Comparison of ENCODE assay signal across 9 cellular contexts in the genomic region with DNA sequence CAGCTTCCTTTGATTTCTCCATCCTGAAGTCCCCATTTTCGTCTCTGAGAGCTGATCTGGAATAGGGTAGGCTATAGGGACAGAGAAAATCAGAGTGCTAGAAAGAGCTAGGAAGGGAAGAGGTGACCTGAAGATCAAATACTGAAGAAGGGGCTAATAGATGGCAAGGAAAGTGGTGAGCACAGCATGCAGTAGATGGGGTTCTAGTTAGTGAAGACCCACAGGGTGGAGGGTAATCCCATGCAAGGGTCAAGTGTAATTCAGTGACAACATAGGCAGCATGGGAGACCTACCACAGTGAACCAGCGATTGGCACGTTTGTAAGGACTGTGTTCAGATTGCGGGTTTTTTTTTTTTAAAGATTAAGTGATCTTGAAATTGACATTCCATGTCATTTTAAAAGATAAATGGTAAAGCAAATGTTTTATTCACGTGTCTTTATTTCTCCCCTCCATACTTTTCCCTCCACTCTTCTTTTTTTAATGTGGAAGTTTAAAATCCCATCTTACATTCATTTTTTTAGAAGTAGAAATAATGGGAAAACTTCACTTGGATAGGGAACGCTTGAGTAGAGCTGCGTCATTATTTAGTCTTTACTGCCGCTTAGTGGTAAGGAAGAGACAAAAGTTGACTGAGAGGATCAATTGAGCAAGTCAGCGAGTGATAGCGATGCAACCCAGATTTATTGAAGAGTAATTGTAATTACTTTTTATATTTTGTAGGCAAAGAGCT. TPM values are rescaled to one million over a fixed set of nuclear protein-coding genes. Genes with fewer than 3 reads are reported as not detected.
DNase-seq lines count a peak whose midpoint lies in the region; ATAC-seq and TF ChIP-seq lines count a peak whose summit lies in the region.
"Had no signal": no experiment of that assay in that cellular context is flagged by ENCODE, and none has a peak within 500 bp of the region (broad histone marks: within the 10 kb centered on the region; RNA-seq: fewer than 3 reads in every experiment).

No MANE protein-coding gene starts in this region.

- no peak overlapping the region for H3K27ac ChIP-seq in HCT116 (ENCODE audit: low read depth, low read length)
- H3K27ac ChIP-seq in heart right ventricle: no peak overlapping the region
- no peak overlapping the region for H3K27ac ChIP-seq in sigmoid colon
- H3K27ac ChIP-seq: BLaER1 had no signal

- no peak overlapping the region for H3K4me3 Mint-ChIP-seq in activated CD8-positive, alpha-beta T cell treated with anti-CD3 and anti-CD28 coated beads for 36 hours
- H3K4me3 Mint-ChIP-seq in activated T-cell treated with anti-CD3 and anti-CD28 coated beads, Interleukin-2, amount 50 U/mL, for 24 hours: no peak overlapping the region

- intact Hi-C loops in HCT116 (cut with micrococcal nuclease) (loop anchor here (1.0 to 5.0 kb wide), 4 partner anchors 155 to 546 kb away; no protein-coding TSS in a partner anchor), heart right ventricle (cut with DNase I) (loop anchor here (1.0 to 10.0 kb wide), 8 partner anchors 154 to 1754 kb away; no protein-coding TSS in a partner anchor), sigmoid colon (cut with DNase I) (loop anchor here (1.0 to 5.0 kb wide), 4 partner anchors 20 to 547 kb away; no protein-coding TSS in a partner anchor)
- intact Hi-C loops in activated CD8-positive, alpha-beta T cell treated with anti-CD3 and anti-CD28 coated beads for 36 hours (cut with micrococcal nuclease): loop anchor here (2.0 to 5.0 kb wide), 2 partner anchors 155 to 544 kb away; no protein-coding TSS in a partner anchor

- H4K20me1 ChIP-seq in HCT116 (ENCODE audit: insufficient read depth): no peaks in the 10 kb centered on the region
- H4K20me1 ChIP-seq: BLaER1 had no signal

- no peaks in the 10 kb centered on the region; the same call in 1 of the 2 replicates for H3K9me2 ChIP-seq in HCT116 (ENCODE audit: insufficient read depth)

- no peaks in the 10 kb centered on the region for H3K9me3 Mint-ChIP-seq in activated CD8-positive, alpha-beta T cell treated with anti-CD3 and anti-CD28 coated beads for 36 hours
- no peaks in the 10 kb centered on the region for H3K9me3 Mint-ChIP-seq in activated T-cell treated with anti-CD3 and anti-CD28 coated beads, Interleukin-2, amount 50 U/mL, for 24 hours

- H3K27me3 ChIP-seq in HCT116 (ENCODE audit: insufficient read depth, low read length): no peaks in the 10 kb centered on the region
- H3K27me3 ChIP-seq in heart right ventricle: peaks cover 0 to 54% (median 24%) of the 10 kb centered on the region in 7 donors
- H3K27me3 ChIP-seq in sigmoid colon: peaks cover 0 to 19% (median 0%) of the 10 kb centered on the region in 3 donors
- H3K27me3 ChIP-seq: BLaER1 had no signal

- H3K79me2 ChIP-seq in HCT116 (ENCODE audit: insufficient read depth, low read length): no peaks in the 10 kb centered on the region

- TF ChIP-seq RAD21 in HCT116 (IDR thresholded peaks at IDR 0.05; ENCODE audit: low read depth): peak; percentile 93

- BruUV-seq in HCT116 (replicated peaks; lab: Mats Ljungman, UMichigan): no TSS peak

- no peak for TF ChIP-seq EP300 in sigmoid colon (IDR thresholded peaks at IDR 0.05)

- CTCF ChIA-PET in HCT116 (lab: Charles Lee): interaction anchor here (0.6 to 4.6 kb wide), 23 partner anchors 9 to 547 kb away, joined by 3 to 98 read pairs (median 4); partner anchors contain the start of gene ABI1
- CTCF ChIA-PET in activated CD8-positive, alpha-beta T cell treated with anti-CD3 and anti-CD28 coated beads for 36 hours (lab: Charles Lee): interaction anchor here (0.7 to 4.6 kb wide), 25 partner anchors 8 to 547 kb away, joined by 3 to 72 read pairs (median 4); partner anchors contain the start of genes ABI1 and PDSS1

- H3K27me3 Mint-ChIP-seq in activated CD8-positive, alpha-beta T cell treated with anti-CD3 and anti-CD28 coated beads for 36 hours: peaks cover 7% of the 10 kb centered on the region
- peaks cover 20% of the 10 kb centered on the region for H3K27me3 Mint-ChIP-seq in activated T-cell treated with anti-CD3 and anti-CD28 coated beads, Interleukin-2, amount 50 U/mL, for 24 hours

- WGBS in heart right ventricle, 2 donors: 13 to 15% methylated on average over 10 of the region's 10 CpGs
- WGBS in sigmoid colon, 2 donors: 17 to 19% methylated on average over 10 of the region's 10 CpGs

- peak; percentile 69 to 87 (median 72) for TF ChIP-seq CTCF in HCT116 (IDR thresholded peaks at IDR 0.05 in 2 of 3, conservative IDR thresholded peaks at IDR 0.05 in 1 of 3; ENCODE audit: borderline replicate concordance in 1 of 3, insufficient read depth in 1 of 3, low read depth in 2 of 3, low read length in 2 of 3)
- peak; percentile 82 for TF ChIP-seq CTCF in activated CD8-positive, alpha-beta T cell treated with anti-CD3 and anti-CD28 coated beads for 36 hours (IDR thresholded peaks at IDR 0.05)
- peak; percentile 33 to 82 (median 66) for TF ChIP-seq CTCF in heart right ventricle (IDR thresholded peaks at IDR 0.05)
- TF ChIP-seq CTCF in sigmoid colon (IDR thresholded peaks at IDR 0.05): peak; percentile 47 to 67 (median 60)

- POLR2A ChIA-PET in HCT116 (lab: Charles Lee): interaction anchor here (0.7 to 1.3 kb wide), 2 partner anchors 156 to 327 kb away, joined by 3 to 4 read pairs; no protein-coding TSS in a partner anchor
- POLR2A ChIA-PET in activated CD8-positive, alpha-beta T cell treated with anti-CD3 and anti-CD28 coated beads for 36 hours (lab: Charles Lee): interaction anchor here (0.8 to 1.0 kb wide), 2 partner anchors 155 to 210 kb away, joined by 3 read pairs; no protein-coding TSS in a partner anchor

- H3K36me3 Mint-ChIP-seq in activated CD8-positive, alpha-beta T cell treated with anti-CD3 and anti-CD28 coated beads for 36 hours (ENCODE audit: low read depth): no peaks in the 10 kb centered on the region
- no peaks in the 10 kb centered on the region for H3K36me3 Mint-ChIP-seq in activated T-cell treated with anti-CD3 and anti-CD28 coated beads, Interleukin-2, amount 50 U/mL, for 24 hours (ENCODE audit: low read depth)

- H3K36me3 ChIP-seq in HCT116 (ENCODE audit: control insufficient read depth in 1 of 2, insufficient read depth in 2 of 2, low read length in 2 of 2) (no peaks in the 10 kb centered on the region), heart right ventricle (no peaks in the 10 kb centered on the region), sigmoid colon (no peaks in the 10 kb centered on the region)
- H3K36me3 ChIP-seq: BLaER1 had no signal

- H3K27ac Mint-ChIP-seq in activated CD8-positive, alpha-beta T cell treated with anti-CD3 and anti-CD28 coated beads for 36 hours: no peak overlapping the region
- H3K27ac Mint-ChIP-seq in activated T-cell treated with anti-CD3 and anti-CD28 coated beads, Interleukin-2, amount 50 U/mL, for 24 hours: no peak overlapping the region

- ATAC-seq in HCT116: peak; percentile 95
- peak; percentile 51 for ATAC-seq in activated CD8-positive, alpha-beta T cell treated with anti-CD3 and anti-CD28 coated beads for 36 hours
- ATAC-seq in heart right ventricle: peak in 7 of 8 donors; percentile 65 to 84 (median 79)

- DNase-seq in NCI-H187 treated with DMSO at 0.1 percent for 48 hours (lab: John Stamatoyannopoulos, UW): peak; percentile 1
- DNase-seq in NCI-H187 (lab: John Stamatoyannopoulos, UW): no peak
- peak; percentile 69 for DNase-seq in HCT116 (ENCODE audit: low read depth, low spot score)
- peak; percentile 41 for DNase-seq in NCI-H2081 treated with DMSO at 0.1 percent for 48 hours (lab: John Stamatoyannopoulos, UW)
- DNase-seq in activated CD8-positive, alpha-beta T cell treated with anti-CD3 and anti-CD28 coated beads for 36 hours: no peak
- no peak for DNase-seq in heart right ventricle
- no peak for DNase-seq in sigmoid colon
- no peak for DNase-seq in activated T-cell treated with anti-CD3 and anti-CD28 coated beads, Interleukin-2, amount 50 U/mL, for 24 hours

- no peak overlapping the region for H3K9ac ChIP-seq in HCT116 (ENCODE audit: low read length)
- H3K9ac ChIP-seq: BLaER1 had no signal

- peaks cover 0 to 6% of the 10 kb centered on the region in 2 experiments; a peak in 1 of 4 replicates for H3K4me1 ChIP-seq in HCT116 (ENCODE audit: control insufficient read depth in 1 of 2, insufficient read depth in 2 of 2, low read length in 2 of 2)
- no peaks in the 10 kb centered on the region for H3K4me1 ChIP-seq in heart right ventricle
- no peaks in the 10 kb centered on the region for H3K4me1 ChIP-seq in sigmoid colon
- H3K4me1 ChIP-seq: BLaER1 had no signal

- H3K4me1 Mint-ChIP-seq in activated CD8-positive, alpha-beta T cell treated with anti-CD3 and anti-CD28 coated beads for 36 hours (ENCODE audit: low read depth): peaks cover 3% of the 10 kb centered on the region
- H3K4me1 Mint-ChIP-seq in activated T-cell treated with anti-CD3 and anti-CD28 coated beads, Interleukin-2, amount 50 U/mL, for 24 hours (ENCODE audit: low read depth): peaks cover 5% of the 10 kb centered on the region

- H3K9me3 ChIP-seq in HCT116 (ENCODE audit: control insufficient read depth in 1 of 2, insufficient read depth in 1 of 2, low read depth in 1 of 2, low read length in 2 of 2) (no peaks in the 10 kb centered on the region), heart right ventricle (no peaks in the 10 kb centered on the region), sigmoid colon (no peaks in the 10 kb centered on the region)
- H3K9me3 ChIP-seq: BLaER1 had no signal

- RAD21 ChIA-PET in HCT116 (lab: Charles Lee; ENCODE audit: low non-redundant PET in 1 of 2, low total read pairs in 2 of 2, uncharacterized antibody in 2 of 2, unreplicated experiment in 2 of 2): interaction anchor here (0.5 to 2.8 kb wide), 10 partner anchors 21 to 546 kb away, joined by 3 to 16 read pairs (median 4); partner anchors contain the start of gene ABI1 (in 1 of the 2)

- peak overlapping the region; percentile 59 for H3K4me2 ChIP-seq in HCT116 (ENCODE audit: low read length)
- H3K4me2 ChIP-seq: BLaER1 had no signal

- H2AFZ ChIP-seq in HCT116 (ENCODE audit: low read depth, low read length, poor library complexity, severe bottlenecking): peak overlapping the region; percentile 67

- TF ChIP-seq POLR2A in HCT116 (IDR thresholded peaks at IDR 0.05; ENCODE audit: borderline replicate concordance, extremely low read depth, insufficient read depth, insufficient read length) (no peak), sigmoid colon (IDR thresholded peaks at IDR 0.05) (no peak)

- peak overlapping the region; percentile 32 to 44 for H3K4me3 ChIP-seq in HCT116 (replicated peaks in 1 of 2; ENCODE audit: low read depth in 1 of 2, low read length in 2 of 2)
- H3K4me3 ChIP-seq in heart right ventricle: no peak overlapping the region
- no peak overlapping the region for H3K4me3 ChIP-seq in sigmoid colon
- H3K4me3 ChIP-seq: BLaER1 had no signal

TF ChIP-seq in HCT116, 20 proteins besides CTCF, POLR2A, EP300 and RAD21:
- no peak for TF ChIP-seq SRF (IDR thresholded peaks at IDR 0.05; ENCODE audit: low read depth)
- peak; percentile 20; the same call in 1 of the 2 replicates for TF ChIP-seq CEBPB (IDR thresholded peaks at IDR 0.05; ENCODE audit: low read depth)

RNA-seq across cellular contexts. Expression of gene ABI1, which starts 21.0 kb away (rescaled TPM):
- total RNA-seq in HCT116 (2021; ENCODE audit: unreplicated experiment): 34.8 TPM
- polyA plus RNA-seq in HCT116 (2012): 23.5 and 24.9 TPM in 2 replicates
- total RNA-seq in activated CD8-positive, alpha-beta T cell treated with anti-CD3 and anti-CD28 coated beads for 36 hours: 10 to 100 TPM; 32.4 to 37.2 TPM
- 10 to 100 TPM; 24.2 to 39.3 (median 28.9) TPM for total RNA-seq in heart right ventricle
- polyA plus RNA-seq in heart right ventricle: 10 to 100 TPM; 14.6 to 16.8 TPM
- 10 to 100 TPM; 37.3 to 47.8 (median 42.7) TPM for total RNA-seq in sigmoid colon
- 10 to 100 TPM; 30.4 to 49.0 (median 45.6) TPM for polyA plus RNA-seq in sigmoid colon

Comparison
In these comparisons a context has a peak if more than half of its experiments do, and no peak if none do; other contexts are left out.
1. DNase-seq: peak in NCI-H187 treated with DMSO at 0.1 percent for 48 hours (single experiment), HCT116 (single experiment) and NCI-H2081 treated with DMSO at 0.1 percent for 48 hours (single experiment); none in NCI-H187 (0 of 2), activated CD8-positive, alpha-beta T cell treated with anti-CD3 and anti-CD28 coated beads for 36 hours (single experiment), heart right ventricle (0 of 2), sigmoid colon (single experiment) and activated T-cell treated with anti-CD3 and anti-CD28 coated beads, Interleukin-2, amount 50 U/mL, for 24 hours (single experiment).
2. H3K4me3 ChIP-seq: peak in HCT116 (2 of 2); none in heart right ventricle (0 of 10) and sigmoid colon (0 of 4).
3. Peak in every context shown above with its lines, with median percentiles within 50 percentile points of each other: ATAC-seq and CTCF ChIP-seq.